In the genomic region with DNA sequence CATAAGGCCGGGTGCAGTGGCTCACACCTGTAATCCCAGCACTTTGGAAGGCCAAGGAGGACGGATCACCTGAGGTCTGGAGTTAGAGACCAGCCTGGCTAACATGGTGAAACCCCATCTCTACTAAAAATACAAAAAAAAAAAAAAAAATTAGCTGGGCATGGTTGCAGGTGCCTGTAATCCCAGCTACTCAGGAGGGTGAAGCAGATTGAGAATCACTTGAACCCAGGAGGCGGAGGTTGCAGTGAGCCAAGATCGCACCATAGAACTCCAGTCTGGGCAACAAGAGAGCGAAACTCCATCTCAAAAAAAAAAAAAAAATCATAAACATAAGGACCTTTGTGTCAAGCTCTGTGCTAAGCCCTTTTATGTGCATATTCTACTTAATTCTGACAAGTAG, we compare ENCODE assay signal across 7 cellular contexts. TPM values are rescaled to one million over a fixed set of nuclear protein-coding genes. Genes with fewer than 3 reads are reported as not detected.
A peak's percentile ranks its signal among the peaks of the same experiment; 100 is the strongest.
DNase-seq lines count a peak whose midpoint lies in the region; ATAC-seq and TF ChIP-seq lines count a peak whose summit lies in the region.
"Not testable (repeated sequence)": the region's sequence is repeated elsewhere in the genome, so short reads cannot be mapped to it uniquely, and the experiment has no call there.

No MANE protein-coding gene starts in this region.

- H3K9ac ChIP-seq in trophoblast cell (ENCODE audit: low read length) = not testable (repeated sequence)

- not testable (repeated sequence) for H2BK12ac ChIP-seq in trophoblast cell (ENCODE audit: low read length)

- not testable (repeated sequence) for H4K91ac ChIP-seq in trophoblast cell (ENCODE audit: low read depth, low read length)

- peaks cover 67% of the 10 kb centered on the region for H3K4me1 Mint-ChIP-seq in activated CD8-positive, alpha-beta memory T cell treated with anti-CD3 and anti-CD28 coated beads, Interleukin-2, amount 10 ng/mL, durations not matched to agents 7 days and 5 days
- peaks cover 45 to 69% of the 10 kb centered on the region in 2 donors for H3K4me1 Mint-ChIP-seq in effector memory CD8-positive, alpha-beta T cell (ENCODE audit: low read depth in 2 of 2)

- not testable (repeated sequence) for ATAC-seq in activated CD8-positive, alpha-beta memory T cell treated with anti-CD3 and anti-CD28 coated beads, Interleukin-2, amount 10 ng/mL, durations not matched to agents 7 days and 5 days; effector memory CD8-positive, alpha-beta T cell (replicated peaks)
- peak; percentile 10 for ATAC-seq in mucosa of descending colon

- H3K27ac ChIP-seq in HL-60 (replicated peaks) (peak overlapping the region; percentile 15), OCI-LY7 (ENCODE audit: low read depth, low read length, poor library complexity, severe bottlenecking) (peak overlapping the region; percentile 62), testis (peak overlapping the region; percentile 26 to 75)
- not testable (repeated sequence) for H3K27ac ChIP-seq in trophoblast cell (ENCODE audit: low read depth, low read length)

- not testable (repeated sequence) for H3K23ac ChIP-seq in trophoblast cell (ENCODE audit: low read length)

- not testable (repeated sequence) for H3K9me3 ChIP-seq in OCI-LY7 (ENCODE audit: low read length); mucosa of descending colon; trophoblast cell (ENCODE audit: insufficient read depth, low read depth, low read length); testis

- WGBS in trophoblast cell (ENCODE audit: extremely low coverage, insufficient coverage, insufficient read length) = no CpG with 5 or more reads among the region's 5 CpGs
- WGBS in testis, 2 donors = 79 to 82% methylated on average over 5 of the region's 5 CpGs

- peaks cover 94% of the 10 kb centered on the region for H3K79me2 ChIP-seq in OCI-LY7 (ENCODE audit: insufficient read depth, low read depth, low read length)
- H3K79me2 ChIP-seq in trophoblast cell (ENCODE audit: control insufficient read depth, insufficient read depth, low read length, poor library complexity) = not testable (repeated sequence)

- not testable (repeated sequence) for TF ChIP-seq CTCF in HL-60 (IDR thresholded peaks at IDR 0.05; ENCODE audit: insufficient read depth, low read length); OCI-LY7 (conservative IDR thresholded peaks at IDR 0.05; ENCODE audit: low read length); mucosa of descending colon (IDR thresholded peaks at IDR 0.05); testis (IDR thresholded peaks at IDR 0.05)

- not testable (repeated sequence) for TF ChIP-seq POLR2A in testis (IDR thresholded peaks at IDR 0.05)

- H3K18ac ChIP-seq in trophoblast cell (ENCODE audit: low read length) = not testable (repeated sequence)

- H3K27ac Mint-ChIP-seq in activated CD8-positive, alpha-beta memory T cell treated with anti-CD3 and anti-CD28 coated beads, Interleukin-2, amount 10 ng/mL, durations not matched to agents 7 days and 5 days = peak overlapping the region; percentile 87
- H3K27ac Mint-ChIP-seq in effector memory CD8-positive, alpha-beta T cell = peak overlapping the region; percentile 74 to 89

- H3K4me3 ChIP-seq in HL-60 (replicated peaks; ENCODE audit: insufficient read depth, low read length); OCI-LY7 (ENCODE audit: low read depth, low read length, poor library complexity, severe bottlenecking); mucosa of descending colon; trophoblast cell (ENCODE audit: low read depth, low read length); testis: not testable (repeated sequence)

- not testable (repeated sequence) for H3K9me3 Mint-ChIP-seq in activated CD8-positive, alpha-beta memory T cell treated with anti-CD3 and anti-CD28 coated beads, Interleukin-2, amount 10 ng/mL, durations not matched to agents 7 days and 5 days (ENCODE audit: low read depth); effector memory CD8-positive, alpha-beta T cell

- H3K27me3 ChIP-seq in HL-60 (ENCODE audit: insufficient read depth, poor library complexity, severe bottlenecking); trophoblast cell (ENCODE audit: insufficient read depth, low read length); testis: not testable (repeated sequence)

- not testable (repeated sequence) for H2AFZ ChIP-seq in OCI-LY7 (ENCODE audit: low read length); trophoblast cell (ENCODE audit: insufficient read depth, low read length, poor library complexity)

- not testable (repeated sequence) for H3K9me2 ChIP-seq in OCI-LY7 (ENCODE audit: insufficient read depth, low read length)

- H3K4me2 ChIP-seq in OCI-LY7 (ENCODE audit: low read length) = peak overlapping the region; percentile 78
- not testable (repeated sequence) for H3K4me2 ChIP-seq in trophoblast cell (ENCODE audit: low read length)

- H4K20me1 ChIP-seq in OCI-LY7 (ENCODE audit: insufficient read depth, low read length) = not testable (repeated sequence)

- not testable (repeated sequence) for H2AK5ac ChIP-seq in trophoblast cell (ENCODE audit: low read length)

- peaks cover 10% of the 10 kb centered on the region for H3K36me3 Mint-ChIP-seq in activated CD8-positive, alpha-beta memory T cell treated with anti-CD3 and anti-CD28 coated beads, Interleukin-2, amount 10 ng/mL, durations not matched to agents 7 days and 5 days
- H3K36me3 Mint-ChIP-seq in effector memory CD8-positive, alpha-beta T cell (ENCODE audit: insufficient read depth) = peaks cover 16% of the 10 kb centered on the region

- H2BK120ac ChIP-seq in trophoblast cell (ENCODE audit: insufficient read depth, low read length, poor library complexity) = not testable (repeated sequence)

- peak overlapping the region; percentile 80 for H3K4ac ChIP-seq in trophoblast cell (ENCODE audit: low read depth, low read length)

- H3K36me3 ChIP-seq in OCI-LY7 (ENCODE audit: insufficient read depth, low read length); mucosa of descending colon (ENCODE audit: low read depth); trophoblast cell (ENCODE audit: control insufficient read depth in 1 of 2, insufficient read depth in 2 of 2, low read length in 2 of 2); testis (ENCODE audit: low read depth, missing control alignments): not testable (repeated sequence)

- H3K79me1 ChIP-seq in trophoblast cell (ENCODE audit: low read length) = not testable (repeated sequence)

- H3K4me3 Mint-ChIP-seq in activated CD8-positive, alpha-beta memory T cell treated with anti-CD3 and anti-CD28 coated beads, Interleukin-2, amount 10 ng/mL, durations not matched to agents 7 days and 5 days = not testable (repeated sequence)
- peak overlapping the region; percentile 31 to 54 for H3K4me3 Mint-ChIP-seq in effector memory CD8-positive, alpha-beta T cell

- H2BK5ac ChIP-seq in trophoblast cell (ENCODE audit: low read depth, low read length, poor library complexity) = not testable (repeated sequence)

- not testable (repeated sequence) for H3K14ac ChIP-seq in trophoblast cell (ENCODE audit: low read length)

- not testable (repeated sequence) for BruUV-seq in OCI-LY7 (replicated peaks; lab: Mats Ljungman, UMichigan)

- POLR2A ChIA-PET in OCI-LY7 (lab: Charles Lee) = interaction anchor here (0.6 to 1.4 kb wide), 4 partner anchors 12 to 359 kb away, joined by 3 to 5 read pairs (median 4); no protein-coding TSS in a partner anchor

- CTCF ChIA-PET in OCI-LY7 (lab: Charles Lee; ENCODE audit: unreplicated experiment) = not testable (repeated sequence)
- CTCF ChIA-PET in activated CD8-positive, alpha-beta memory T cell treated with anti-CD3 and anti-CD28 coated beads, Interleukin-2, amount 10 ng/mL, durations not matched to agents 7 days and 5 days (lab: Charles Lee) = interaction anchor here (0.6 to 1.4 kb wide), 5 partner anchors 9 to 99 kb away, joined by 3 to 4 read pairs (median 3); no protein-coding TSS in a partner anchor

- peak in 1 of 2 experiments; percentile 14 for DNase-seq in HL-60 (ENCODE audit: low read depth in 1 of 2, low spot score in 1 of 2)
- DNase-seq in OCI-LY7 (ENCODE audit: low spot score); activated CD8-positive, alpha-beta memory T cell treated with anti-CD3 and anti-CD28 coated beads, Interleukin-2, amount 10 ng/mL, durations not matched to agents 7 days and 5 days; effector memory CD8-positive, alpha-beta T cell; mucosa of descending colon; trophoblast cell; testis: not testable (repeated sequence)

- not testable (repeated sequence) for H3K27me3 Mint-ChIP-seq in activated CD8-positive, alpha-beta memory T cell treated with anti-CD3 and anti-CD28 coated beads, Interleukin-2, amount 10 ng/mL, durations not matched to agents 7 days and 5 days; effector memory CD8-positive, alpha-beta T cell

- intact Hi-C loops in OCI-LY7 (cut with micrococcal nuclease; ENCODE audit: unreplicated experiment); mucosa of descending colon (cut with DNase I, micrococcal nuclease); testis (cut with DNase I; ENCODE audit: low total_unique reads): not testable (repeated sequence)

- H4K8ac ChIP-seq in trophoblast cell (ENCODE audit: low read depth, low read length) = not testable (repeated sequence)

- H3K4me1 ChIP-seq in OCI-LY7 (ENCODE audit: insufficient read depth, low read length, poor library complexity, severe bottlenecking) = peaks cover 89% of the 10 kb centered on the region
- H3K4me1 ChIP-seq in mucosa of descending colon (ENCODE audit: low read depth) = peaks cover 33% of the 10 kb centered on the region
- not testable (repeated sequence) for H3K4me1 ChIP-seq in trophoblast cell (ENCODE audit: control insufficient read depth in 1 of 2, insufficient read depth in 2 of 2, low read length in 2 of 2)
- H3K4me1 ChIP-seq in testis = peaks cover 26% of the 10 kb centered on the region

- not testable (repeated sequence) for H4K12ac ChIP-seq in trophoblast cell (ENCODE audit: low read depth, low read length)

RNA-seq across cellular contexts. Expression of gene B4GALT5, which starts 7.8 kb away (rescaled TPM):
- 9.7 and 9.8 TPM in 2 replicates for total RNA-seq in OCI-LY7 (2014; rRNA removed; shearing (Covaris generic))
- total RNA-seq in OCI-LY7 (2022) (14.8 and 18.8 TPM in 2 replicates), mucosa of descending colon (10 to 100 TPM; 52.4 to 65.1 (median 60.2) TPM), testis (10 to 100 TPM; 63.4 to 69.7 TPM)
- total RNA-seq in activated CD8-positive, alpha-beta memory T cell treated with anti-CD3 and anti-CD28 coated beads, Interleukin-2, amount 10 ng/mL, durations not matched to agents 7 days and 5 days = 10 to 100 TPM; 28.1 to 30.9 TPM
- 38.1 and 39.6 TPM in 2 replicates for polyA plus RNA-seq in trophoblast cell (2013)
- polyA plus RNA-seq in testis (ENCODE audit: insufficient read depth, low read depth, low replicate concordance) = 56.9 TPM
